In genomic region chr15:64093627-64094417, GRCh38 we compare ENCODE assay signal across 1 cellular context.
TF ChIP-seq lines count a peak whose summit lies in the region.

A gene with protein sequence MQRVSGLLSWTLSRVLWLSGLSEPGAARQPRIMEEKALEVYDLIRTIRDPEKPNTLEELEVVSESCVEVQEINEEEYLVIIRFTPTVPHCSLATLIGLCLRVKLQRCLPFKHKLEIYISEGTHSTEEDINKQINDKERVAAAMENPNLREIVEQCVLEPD (minus strand): TSS chr15:64093838. CDS start chr15:64093768, 70 bp downstream.

TF ChIP-seq in K562, 482 proteins besides CTCF, POLR2A, EP300 and RAD21 (continued from another document and continues in another):
- TF ChIP-seq, protein P1, sequence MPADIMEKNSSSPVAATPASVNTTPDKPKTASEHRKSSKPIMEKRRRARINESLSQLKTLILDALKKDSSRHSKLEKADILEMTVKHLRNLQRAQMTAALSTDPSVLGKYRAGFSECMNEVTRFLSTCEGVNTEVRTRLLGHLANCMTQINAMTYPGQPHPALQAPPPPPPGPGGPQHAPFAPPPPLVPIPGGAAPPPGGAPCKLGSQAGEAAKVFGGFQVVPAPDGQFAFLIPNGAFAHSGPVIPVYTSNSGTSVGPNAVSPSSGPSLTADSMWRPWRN (IDR thresholded peaks at IDR 0.05; ENCODE audit: low read depth), result no peak
- no peak for TF ChIP-seq ZNF586 (CRISPR knock-in tag; conservative IDR thresholded peaks at IDR 0.05)
- TF ChIP-seq ZKSCAN8 (CRISPR knock-in tag; IDR thresholded peaks at IDR 0.05), result no peak
- no peak for TF ChIP-seq ZNF311 (CRISPR knock-in tag; IDR thresholded peaks at IDR 0.05)
- peak; percentile 85 for TF ChIP-seq GABPB1 (CRISPR knock-in tag; IDR thresholded peaks at IDR 0.05)
- TF ChIP-seq HBP1 (CRISPR knock-in tag; IDR thresholded peaks at IDR 0.05), result no peak
- no peak for TF ChIP-seq SLC30A9 (CRISPR knock-in tag; IDR thresholded peaks at IDR 0.05)
- TF ChIP-seq EZH2 (IDR thresholded peaks at IDR 0.05; ENCODE audit: borderline replicate concordance, low read depth, low read length), result no peak
- TF ChIP-seq, protein P2, sequence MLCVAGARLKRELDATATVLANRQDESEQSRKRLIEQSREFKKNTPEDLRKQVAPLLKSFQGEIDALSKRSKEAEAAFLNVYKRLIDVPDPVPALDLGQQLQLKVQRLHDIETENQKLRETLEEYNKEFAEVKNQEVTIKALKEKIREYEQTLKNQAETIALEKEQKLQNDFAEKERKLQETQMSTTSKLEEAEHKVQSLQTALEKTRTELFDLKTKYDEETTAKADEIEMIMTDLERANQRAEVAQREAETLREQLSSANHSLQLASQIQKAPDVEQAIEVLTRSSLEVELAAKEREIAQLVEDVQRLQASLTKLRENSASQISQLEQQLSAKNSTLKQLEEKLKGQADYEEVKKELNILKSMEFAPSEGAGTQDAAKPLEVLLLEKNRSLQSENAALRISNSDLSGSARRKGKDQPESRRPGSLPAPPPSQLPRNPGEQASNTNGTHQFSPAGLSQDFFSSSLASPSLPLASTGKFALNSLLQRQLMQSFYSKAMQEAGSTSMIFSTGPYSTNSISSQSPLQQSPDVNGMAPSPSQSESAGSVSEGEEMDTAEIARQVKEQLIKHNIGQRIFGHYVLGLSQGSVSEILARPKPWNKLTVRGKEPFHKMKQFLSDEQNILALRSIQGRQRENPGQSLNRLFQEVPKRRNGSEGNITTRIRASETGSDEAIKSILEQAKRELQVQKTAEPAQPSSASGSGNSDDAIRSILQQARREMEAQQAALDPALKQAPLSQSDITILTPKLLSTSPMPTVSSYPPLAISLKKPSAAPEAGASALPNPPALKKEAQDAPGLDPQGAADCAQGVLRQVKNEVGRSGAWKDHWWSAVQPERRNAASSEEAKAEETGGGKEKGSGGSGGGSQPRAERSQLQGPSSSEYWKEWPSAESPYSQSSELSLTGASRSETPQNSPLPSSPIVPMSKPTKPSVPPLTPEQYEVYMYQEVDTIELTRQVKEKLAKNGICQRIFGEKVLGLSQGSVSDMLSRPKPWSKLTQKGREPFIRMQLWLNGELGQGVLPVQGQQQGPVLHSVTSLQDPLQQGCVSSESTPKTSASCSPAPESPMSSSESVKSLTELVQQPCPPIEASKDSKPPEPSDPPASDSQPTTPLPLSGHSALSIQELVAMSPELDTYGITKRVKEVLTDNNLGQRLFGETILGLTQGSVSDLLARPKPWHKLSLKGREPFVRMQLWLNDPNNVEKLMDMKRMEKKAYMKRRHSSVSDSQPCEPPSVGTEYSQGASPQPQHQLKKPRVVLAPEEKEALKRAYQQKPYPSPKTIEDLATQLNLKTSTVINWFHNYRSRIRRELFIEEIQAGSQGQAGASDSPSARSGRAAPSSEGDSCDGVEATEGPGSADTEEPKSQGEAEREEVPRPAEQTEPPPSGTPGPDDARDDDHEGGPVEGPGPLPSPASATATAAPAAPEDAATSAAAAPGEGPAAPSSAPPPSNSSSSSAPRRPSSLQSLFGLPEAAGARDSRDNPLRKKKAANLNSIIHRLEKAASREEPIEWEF (CRISPR knock-in tag; IDR thresholded peaks at IDR 0.05), result 0 out of 2 replicates have a peak, but pooled peaks have one; percentile 25
- TF ChIP-seq, protein P3, sequence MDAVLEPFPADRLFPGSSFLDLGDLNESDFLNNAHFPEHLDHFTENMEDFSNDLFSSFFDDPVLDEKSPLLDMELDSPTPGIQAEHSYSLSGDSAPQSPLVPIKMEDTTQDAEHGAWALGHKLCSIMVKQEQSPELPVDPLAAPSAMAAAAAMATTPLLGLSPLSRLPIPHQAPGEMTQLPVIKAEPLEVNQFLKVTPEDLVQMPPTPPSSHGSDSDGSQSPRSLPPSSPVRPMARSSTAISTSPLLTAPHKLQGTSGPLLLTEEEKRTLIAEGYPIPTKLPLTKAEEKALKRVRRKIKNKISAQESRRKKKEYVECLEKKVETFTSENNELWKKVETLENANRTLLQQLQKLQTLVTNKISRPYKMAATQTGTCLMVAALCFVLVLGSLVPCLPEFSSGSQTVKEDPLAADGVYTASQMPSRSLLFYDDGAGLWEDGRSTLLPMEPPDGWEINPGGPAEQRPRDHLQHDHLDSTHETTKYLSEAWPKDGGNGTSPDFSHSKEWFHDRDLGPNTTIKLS (IDR thresholded peaks at IDR 0.05; ENCODE audit: borderline replicate concordance, low read depth), result peak; percentile 92
- no peak for TF ChIP-seq POLR2AphosphoS2 (IDR thresholded peaks at IDR 0.05; ENCODE audit: low read length)
- no peak for TF ChIP-seq GATA2 (CRISPR knock-in tag; IDR thresholded peaks at IDR 0.05)
- no peak for TF ChIP-seq ZZZ3 (IDR thresholded peaks at IDR 0.05)
- TF ChIP-seq KAT2B (IDR thresholded peaks at IDR 0.05; ENCODE audit: low read depth, low read length), result no peak
- TF ChIP-seq DACH1 (IDR thresholded peaks at IDR 0.05; ENCODE audit: partially characterized antibody), result no peak
- TF ChIP-seq ILK (tag; IDR thresholded peaks at IDR 0.05; ENCODE audit: borderline replicate concordance, low read depth), result no peak
- peak; percentile 62; the same call in 1 of the 2 replicates for TF ChIP-seq JUN (IDR thresholded peaks at IDR 0.05; ENCODE audit: borderline replicate concordance, low read depth, low read length)
- no peak for TF ChIP-seq JUN (CRISPR knock-in tag; IDR thresholded peaks at IDR 0.05; ENCODE audit: borderline replicate concordance)
- TF ChIP-seq ZBTB17 (CRISPR knock-in tag; IDR thresholded peaks at IDR 0.05), result no peak
- TF ChIP-seq SMARCB1 (IDR thresholded peaks at IDR 0.05; ENCODE audit: insufficient read length, low read depth), result no peak
- TF ChIP-seq, protein P4, sequence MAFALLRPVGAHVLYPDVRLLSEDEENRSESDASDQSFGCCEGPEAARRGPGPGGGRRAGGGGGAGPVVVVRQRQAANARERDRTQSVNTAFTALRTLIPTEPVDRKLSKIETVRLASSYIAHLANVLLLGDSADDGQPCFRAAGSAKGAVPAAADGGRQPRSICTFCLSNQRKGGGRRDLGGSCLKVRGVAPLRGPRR (CRISPR knock-in tag; IDR thresholded peaks at IDR 0.05), result no peak
- TF ChIP-seq, protein P5, sequence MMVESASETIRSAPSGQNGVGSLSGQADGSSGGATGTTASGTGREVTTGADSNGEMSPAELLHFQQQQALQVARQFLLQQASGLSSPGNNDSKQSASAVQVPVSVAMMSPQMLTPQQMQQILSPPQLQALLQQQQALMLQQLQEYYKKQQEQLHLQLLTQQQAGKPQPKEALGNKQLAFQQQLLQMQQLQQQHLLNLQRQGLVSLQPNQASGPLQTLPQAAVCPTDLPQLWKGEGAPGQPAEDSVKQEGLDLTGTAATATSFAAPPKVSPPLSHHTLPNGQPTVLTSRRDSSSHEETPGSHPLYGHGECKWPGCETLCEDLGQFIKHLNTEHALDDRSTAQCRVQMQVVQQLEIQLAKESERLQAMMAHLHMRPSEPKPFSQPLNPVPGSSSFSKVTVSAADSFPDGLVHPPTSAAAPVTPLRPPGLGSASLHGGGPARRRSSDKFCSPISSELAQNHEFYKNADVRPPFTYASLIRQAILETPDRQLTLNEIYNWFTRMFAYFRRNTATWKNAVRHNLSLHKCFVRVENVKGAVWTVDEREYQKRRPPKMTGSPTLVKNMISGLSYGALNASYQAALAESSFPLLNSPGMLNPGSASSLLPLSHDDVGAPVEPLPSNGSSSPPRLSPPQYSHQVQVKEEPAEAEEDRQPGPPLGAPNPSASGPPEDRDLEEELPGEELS (CRISPR knock-in tag; IDR thresholded peaks at IDR 0.05; ENCODE audit: borderline replicate concordance), result 0 out of 2 replicates have a peak, but pooled peaks have one; percentile 10
- no peak for TF ChIP-seq CSDE1 (IDR thresholded peaks at IDR 0.05)
- TF ChIP-seq ZNF436 (CRISPR knock-in tag; IDR thresholded peaks at IDR 0.05), result no peak
- no peak for TF ChIP-seq SREBF1 (IDR thresholded peaks at IDR 0.05; ENCODE audit: borderline replicate concordance, low read depth, low read length)
- TF ChIP-seq SRSF9 (IDR thresholded peaks at IDR 0.05; ENCODE audit: borderline replicate concordance, low read depth, low read length), result no peak
- TF ChIP-seq CBX3 (IDR thresholded peaks at IDR 0.05; ENCODE audit: borderline replicate concordance in 1 of 2, low read length in 2 of 2), result peak in 1 of 2 experiments; percentile 33; a peak in 1 of 3 replicates
- TF ChIP-seq, protein P6, sequence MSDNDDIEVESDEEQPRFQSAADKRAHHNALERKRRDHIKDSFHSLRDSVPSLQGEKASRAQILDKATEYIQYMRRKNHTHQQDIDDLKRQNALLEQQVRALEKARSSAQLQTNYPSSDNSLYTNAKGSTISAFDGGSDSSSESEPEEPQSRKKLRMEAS (CRISPR knock-in tag; IDR thresholded peaks at IDR 0.05), result no peak
- no peak for TF ChIP-seq BDP1 (IDR thresholded peaks at IDR 0.05; ENCODE audit: insufficient read depth, insufficient read length)
- 0 out of 2 replicates have a peak, but pooled peaks have one; percentile 15 for TF ChIP-seq ZNF263 (CRISPR knock-in tag; IDR thresholded peaks at IDR 0.05; ENCODE audit: borderline replicate concordance)
- no peak for TF ChIP-seq SMC3 (conservative IDR thresholded peaks at IDR 0.05; ENCODE audit: insufficient read depth, low read depth, low read length)
- no peak for TF ChIP-seq PRPF4 (IDR thresholded peaks at IDR 0.05; ENCODE audit: insufficient read depth, low read depth, low read length, poor library complexity, severe bottlenecking)
- no peak for TF ChIP-seq SIN3B (IDR thresholded peaks at IDR 0.05; ENCODE audit: low read depth)
- TF ChIP-seq GTF2F1 (IDR thresholded peaks at IDR 0.05; ENCODE audit: low read depth, low read length), result peak; percentile 59; the same call in 1 of the 2 replicates
- peak in 1 of 2 experiments; percentile 24; a peak in 3 of 4 replicates for TF ChIP-seq TEAD1 (CRISPR knock-in tag; IDR thresholded peaks at IDR 0.05)
- peak; percentile 80; the same call in 1 of the 2 replicates for TF ChIP-seq MBD2 (IDR thresholded peaks at IDR 0.05; ENCODE audit: borderline replicate concordance, low read depth)
- no peak for TF ChIP-seq CLOCK (CRISPR knock-in tag; IDR thresholded peaks at IDR 0.05; ENCODE audit: borderline replicate concordance)
- TF ChIP-seq ZKSCAN1 (IDR thresholded peaks at IDR 0.05; ENCODE audit: low read depth, low read length), result peak; percentile 49; the same call in 1 of the 2 replicates
- TF ChIP-seq, protein P7, sequence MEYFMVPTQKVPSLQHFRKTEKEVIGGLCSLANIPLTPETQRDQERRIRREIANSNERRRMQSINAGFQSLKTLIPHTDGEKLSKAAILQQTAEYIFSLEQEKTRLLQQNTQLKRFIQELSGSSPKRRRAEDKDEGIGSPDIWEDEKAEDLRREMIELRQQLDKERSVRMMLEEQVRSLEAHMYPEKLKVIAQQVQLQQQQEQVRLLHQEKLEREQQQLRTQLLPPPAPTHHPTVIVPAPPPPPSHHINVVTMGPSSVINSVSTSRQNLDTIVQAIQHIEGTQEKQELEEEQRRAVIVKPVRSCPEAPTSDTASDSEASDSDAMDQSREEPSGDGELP (CRISPR knock-in tag; IDR thresholded peaks at IDR 0.05; ENCODE audit: borderline replicate concordance), result no peak; the same call in 1 of the 2 replicates
- no peak for TF ChIP-seq HNRNPL (IDR thresholded peaks at IDR 0.05; ENCODE audit: low read depth, low read length)
- TF ChIP-seq, protein P8, sequence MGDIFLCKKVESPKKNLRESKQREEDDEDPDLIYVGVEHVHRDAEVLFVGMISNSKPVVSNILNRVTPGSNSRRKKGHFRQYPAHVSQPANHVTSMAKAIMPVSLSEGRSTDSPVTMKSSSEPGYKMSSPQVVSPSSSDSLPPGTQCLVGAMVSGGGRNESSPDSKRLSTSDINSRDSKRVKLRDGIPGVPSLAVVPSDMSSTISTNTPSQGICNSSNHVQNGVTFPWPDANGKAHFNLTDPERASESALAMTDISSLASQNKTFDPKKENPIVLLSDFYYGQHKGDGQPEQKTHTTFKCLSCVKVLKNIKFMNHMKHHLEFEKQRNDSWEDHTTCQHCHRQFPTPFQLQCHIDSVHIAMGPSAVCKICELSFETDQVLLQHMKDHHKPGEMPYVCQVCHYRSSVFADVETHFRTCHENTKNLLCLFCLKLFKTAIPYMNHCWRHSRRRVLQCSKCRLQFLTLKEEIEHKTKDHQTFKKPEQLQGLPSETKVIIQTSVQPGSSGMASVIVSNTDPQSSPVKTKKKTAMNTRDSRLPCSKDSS (IDR thresholded peaks at IDR 0.05; ENCODE audit: low read depth, partially characterized antibody), result no peak
- TF ChIP-seq MTA2 (IDR thresholded peaks at IDR 0.05; ENCODE audit: low read depth), result no peak
- TF ChIP-seq TAF9B (IDR thresholded peaks at IDR 0.05; ENCODE audit: partially characterized antibody), result peak; percentile 15
- no peak; the same call in 1 of the 2 replicates for TF ChIP-seq HEY1 (CRISPR knock-in tag; IDR thresholded peaks at IDR 0.05; ENCODE audit: borderline replicate concordance)
- no peak for TF ChIP-seq BRF2 (IDR thresholded peaks at IDR 0.05; ENCODE audit: borderline replicate concordance, insufficient read depth, insufficient read length)
- peak; percentile 94 for TF ChIP-seq CREM (IDR thresholded peaks at IDR 0.05; ENCODE audit: low read depth)
- TF ChIP-seq YBX1 (IDR thresholded peaks at IDR 0.05), result no peak
